In the genomic region with DNA sequence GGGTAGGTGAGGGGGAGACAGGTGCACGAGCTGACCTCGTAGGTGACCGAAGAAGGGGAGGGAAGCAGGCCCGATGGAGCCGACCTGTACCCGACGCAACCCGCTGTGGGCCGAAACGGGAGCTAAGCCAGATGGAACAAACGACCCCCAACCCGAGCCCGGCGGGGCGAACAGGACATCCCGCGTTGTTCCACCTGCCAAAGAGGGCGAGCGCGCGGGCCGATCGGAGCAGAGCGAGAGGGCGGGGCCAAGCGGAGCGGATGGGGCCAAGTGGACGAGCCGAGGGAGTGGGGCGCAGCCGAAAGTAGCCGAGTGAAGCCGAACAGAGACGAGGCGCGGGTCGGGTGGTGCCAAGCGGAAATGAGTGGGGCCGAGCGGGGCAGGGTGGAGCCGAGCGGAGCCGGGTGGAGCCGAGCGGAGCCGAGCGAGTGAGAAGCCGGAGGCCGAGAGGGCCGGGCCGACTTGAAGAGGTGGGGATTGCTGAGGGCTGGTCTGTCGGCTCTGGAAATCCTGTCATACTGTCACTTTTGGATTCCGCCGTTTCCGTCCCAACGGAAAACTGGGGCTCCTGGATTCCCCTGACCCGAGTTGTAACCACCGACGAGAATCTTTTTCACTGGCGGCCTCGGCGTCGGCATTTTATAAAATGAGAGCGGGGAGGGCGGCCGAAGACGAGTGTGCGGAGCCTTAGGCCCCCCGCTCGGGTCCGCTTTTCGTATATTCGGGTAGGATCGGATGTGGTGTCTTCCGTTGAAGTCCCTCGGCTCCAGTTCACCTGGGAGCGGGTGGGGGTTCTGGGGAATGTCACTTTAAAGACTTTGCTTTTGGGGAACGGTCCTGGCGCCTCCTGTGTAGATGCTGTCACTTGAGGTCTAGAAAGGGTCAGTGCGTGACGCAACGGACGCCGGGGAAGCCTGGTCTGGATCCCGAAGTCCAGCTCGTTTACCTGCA, we compare ENCODE assay signal across 8 cellular contexts. TPM values are rescaled to one million over a fixed set of nuclear protein-coding genes. Genes with fewer than 3 reads are reported as not detected.
DNase-seq lines count a peak whose midpoint lies in the region; ATAC-seq and TF ChIP-seq lines count a peak whose summit lies in the region.

No MANE protein-coding gene starts in this region.

- peak; percentile 88 for DNase-seq in 8988T
- peak; percentile 35 to 75 for DNase-seq in NCI-H446 (lab: John Stamatoyannopoulos, UW)
- DNase-seq in activated CD4-positive, alpha-beta memory T cell treated with anti-CD3 and anti-CD28 coated beads, Interleukin-2, amount 10 ng/mL, durations not matched to agents 7 days and 5 days: peak; percentile 98
- peak; percentile 94 to 99 for DNase-seq in lower leg skin (ENCODE audit: low spot score in 2 of 2)
- peak; percentile 96 for DNase-seq in stimulated activated CD4-positive, alpha-beta T cell treated with anti-CD3 and anti-CD28 coated beads, Interleukin-4, amount 100 ng/mL, for 1 hour

- no peak for TF ChIP-seq POLR2A in lower leg skin (IDR thresholded peaks at IDR 0.05)

- H3K27ac Mint-ChIP-seq in activated CD4-positive, alpha-beta memory T cell treated with anti-CD3 and anti-CD28 coated beads, Interleukin-2, amount 10 ng/mL, durations not matched to agents 7 days and 5 days: peak overlapping the region; percentile 75

- peaks cover 4% of the 10 kb centered on the region for H3K27me3 Mint-ChIP-seq in activated CD4-positive, alpha-beta memory T cell treated with anti-CD3 and anti-CD28 coated beads, Interleukin-2, amount 10 ng/mL, durations not matched to agents 7 days and 5 days

- H3K4me3 ChIP-seq in duodenal mucosa (ENCODE audit: low read depth in 1 of 2, low read length in 2 of 2) (peak overlapping the region; percentile 79), lower leg skin (ENCODE audit: low read depth, poor library complexity, severe bottlenecking) (peak overlapping the region; percentile 51)

- POLR2A ChIA-PET in activated CD4-positive, alpha-beta memory T cell treated with anti-CD3 and anti-CD28 coated beads, Interleukin-2, amount 10 ng/mL, durations not matched to agents 7 days and 5 days (lab: Charles Lee): interaction anchor here (0.7 to 2.2 kb wide), 4 partner anchors 29 to 283 kb away, joined by 3 to 8 read pairs (median 6); a partner anchor contains a TSS

- H3K9me3 Mint-ChIP-seq in activated CD4-positive, alpha-beta memory T cell treated with anti-CD3 and anti-CD28 coated beads, Interleukin-2, amount 10 ng/mL, durations not matched to agents 7 days and 5 days: peaks cover 19% of the 10 kb centered on the region

- H3K36me3 Mint-ChIP-seq in activated CD4-positive, alpha-beta memory T cell treated with anti-CD3 and anti-CD28 coated beads, Interleukin-2, amount 10 ng/mL, durations not matched to agents 7 days and 5 days (ENCODE audit: low read depth): peaks cover 13% of the 10 kb centered on the region

- CTCF ChIA-PET in activated CD4-positive, alpha-beta memory T cell treated with anti-CD3 and anti-CD28 coated beads, Interleukin-2, amount 10 ng/mL, durations not matched to agents 7 days and 5 days (lab: Charles Lee): interaction anchor here (0.7 to 3.0 kb wide), 13 partner anchors 9 to 566 kb away, joined by 3 to 22 read pairs (median 6); a partner anchor contains a TSS

- no peak for TF ChIP-seq CTCF in lower leg skin (IDR thresholded peaks at IDR 0.05)

- H3K27ac ChIP-seq in duodenal mucosa (ENCODE audit: low read depth, low read length): no peak overlapping the region

- ATAC-seq in GM18511 (IDR thresholded peaks at IDR 0.05; ENCODE audit: unreplicated experiment) (peak; percentile 97), HG03045 (IDR thresholded peaks at IDR 0.05; ENCODE audit: unreplicated experiment) (peak; percentile 95)

- H3K27me3 ChIP-seq in duodenal mucosa (ENCODE audit: control insufficient read depth in 1 of 2, insufficient read depth in 2 of 2, low read length in 2 of 2): peaks cover 0 to 4% of the 10 kb centered on the region in 2 donors

- peaks cover 3 to 4% of the 10 kb centered on the region in 2 donors for H3K9me3 ChIP-seq in duodenal mucosa (ENCODE audit: control insufficient read depth in 1 of 2, low read length in 2 of 2)

- intact Hi-C loops in lower leg skin (cut with DNase I; ENCODE audit: low total_unique reads): loop anchor here (5.0 kb wide), 2 partner anchors 222 to 572 kb away; no protein-coding TSS in a partner anchor

- H3K4me3 Mint-ChIP-seq in activated CD4-positive, alpha-beta memory T cell treated with anti-CD3 and anti-CD28 coated beads, Interleukin-2, amount 10 ng/mL, durations not matched to agents 7 days and 5 days: peak overlapping the region; percentile 85

- 1% methylated on average over 56 to 80 of the region's 86 CpGs for WGBS in lower leg skin, 2 donors

- H3K9ac ChIP-seq in duodenal mucosa (ENCODE audit: low read depth in 1 of 2, low read length in 2 of 2): peak overlapping the region; percentile 83

- H3K4me1 Mint-ChIP-seq in activated CD4-positive, alpha-beta memory T cell treated with anti-CD3 and anti-CD28 coated beads, Interleukin-2, amount 10 ng/mL, durations not matched to agents 7 days and 5 days: peaks cover 33% of the 10 kb centered on the region

- H3K36me3 ChIP-seq in duodenal mucosa (ENCODE audit: control insufficient read depth in 1 of 2, insufficient read depth in 2 of 2, low read length in 2 of 2): no peaks in the 10 kb centered on the region

- peaks cover 8 to 16% of the 10 kb centered on the region in 2 donors for H3K4me1 ChIP-seq in duodenal mucosa (ENCODE audit: control insufficient read depth in 1 of 2, insufficient read depth in 2 of 2, low read length in 2 of 2)

RNA-seq across cellular contexts. Expression of a gene that starts 15.6 kb away (rescaled TPM):
- under 1 TPM in 1 of 2 experiments, not detected in 1; 0.13 TPM for total RNA-seq in activated CD4-positive, alpha-beta memory T cell treated with anti-CD3 and anti-CD28 coated beads, Interleukin-2, amount 10 ng/mL, durations not matched to agents 7 days and 5 days
- 1 to 10 TPM in 1 of 4 donors, under 1 TPM in 3; 0.49 to 2.4 (median 0.68) TPM for total RNA-seq in lower leg skin
